Comparison of ENCODE assay signal across 10 cellular contexts in the genomic region with DNA sequence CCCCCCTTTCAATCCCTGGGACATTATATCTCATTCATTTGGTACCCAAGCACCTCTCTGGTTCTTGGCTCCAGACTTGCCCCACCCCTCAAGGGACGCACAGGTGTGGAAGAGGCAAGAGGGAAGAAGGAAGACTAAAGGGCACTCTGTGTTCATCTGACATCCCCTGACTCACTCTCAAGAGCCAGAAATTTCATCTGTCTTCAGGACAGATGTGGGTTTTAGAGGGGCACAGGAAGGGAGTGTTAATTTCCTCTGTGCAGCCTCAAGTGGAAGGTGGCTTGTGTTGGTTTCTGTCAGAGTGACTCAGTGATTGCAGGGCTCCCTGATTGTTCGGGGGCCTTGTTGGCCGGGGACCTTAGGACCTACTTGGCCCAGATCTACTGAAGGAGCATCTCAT. TPM values are rescaled to one million over a fixed set of nuclear protein-coding genes. Genes with fewer than 3 reads are reported as not detected.
DNase-seq lines count a peak whose midpoint lies in the region; ATAC-seq, FAIRE-seq and TF ChIP-seq lines count a peak whose summit lies in the region.
"Had no signal": no experiment of that assay in that cellular context is flagged by ENCODE, and none has a peak within 500 bp of the region (broad histone marks: within the 10 kb centered on the region; RNA-seq: fewer than 3 reads in every experiment).

No MANE protein-coding gene starts in this region.

- TF ChIP-seq CTCF in endothelial cell of umbilical vein (IDR thresholded peaks at IDR 0.05; ENCODE audit: extremely low read depth in 1 of 2, insufficient read depth in 1 of 2, low read depth in 1 of 2, low read length in 2 of 2) (no peak), coronary artery (IDR thresholded peaks at IDR 0.05) (no peak)

- H3K9me1 ChIP-seq in endothelial cell of umbilical vein (replicated peaks; ENCODE audit: control insufficient read depth, extremely low read depth, insufficient read depth, low read length): no peaks in the 10 kb centered on the region

- dilution Hi-C loops in endothelial cell of umbilical vein (cut with MboI; ENCODE audit: extremely low pct_ligation_motif_present, low sequenced_read_pairs): no loop called here

- FAIRE-seq in endothelial cell of umbilical vein (lab: Jason Lieb, UNC): no peak

- no peak for TF ChIP-seq POLR2A in endothelial cell of umbilical vein (IDR thresholded peaks at IDR 0.05; ENCODE audit: low read depth, low read length)

- CTCF ChIA-PET in endothelial cell of umbilical vein (lab: Charles Lee): interaction anchor here (0.6 to 2.3 kb wide), 35 partner anchors 9 to 536 kb away, joined by 3 to 17 read pairs (median 5); a partner anchor contains a TSS

- intact Hi-C loops in endothelial cell of umbilical vein (cut with micrococcal nuclease): loop anchor here (5.0 kb wide), 2 partner anchors 490 to 535 kb away; a partner anchor contains a TSS

- peak; percentile 72 for DNase-seq in activated CD8-positive, alpha-beta memory T cell treated with anti-CD3 and anti-CD28 coated beads for 24 hours
- no peak for DNase-seq in activated CD8-positive, alpha-beta memory T cell treated with anti-CD3 and anti-CD28 coated beads, Interleukin-2, amount 50 U/mL, for 48 hours
- DNase-seq in T-helper 22 cell (ENCODE audit: low read depth) (peak; percentile 52), endothelial cell of umbilical vein (ENCODE audit: low read depth, low spot score) (no peak), pons (ENCODE audit: low spot score) (no peak), coronary artery (ENCODE audit: low spot score) (no peak)
- DNase-seq in stimulated activated naive CD4-positive, alpha-beta T cell treated with Interleukin-2 at 50 U/mL for 16 hours (lab: John Stamatoyannopoulos, UW): peak; percentile 30

- H3K4me1 ChIP-seq in endothelial cell of umbilical vein (ENCODE audit: control insufficient read depth, extremely low read depth, insufficient read depth, low read length): peaks cover 12% of the 10 kb centered on the region

- no peak overlapping the region for H2AFZ ChIP-seq in endothelial cell of umbilical vein (ENCODE audit: low read depth, low read length)

- no peaks in the 10 kb centered on the region for H3K9me3 ChIP-seq in endothelial cell of umbilical vein (replicated peaks; ENCODE audit: control insufficient read depth, insufficient read depth, low read length)
- H3K9me3 ChIP-seq: tibial nerve had no signal

- no peaks in the 10 kb centered on the region for H3K79me2 ChIP-seq in endothelial cell of umbilical vein (ENCODE audit: control insufficient read depth, insufficient read depth, low read length)

- H3K4me3 ChIP-seq in endothelial cell of umbilical vein (replicated peaks in 1 of 3; ENCODE audit: insufficient read depth in 1 of 3, low read depth in 1 of 3, low read length in 3 of 3): no peak overlapping the region
- H3K4me3 ChIP-seq in coronary artery: no peak overlapping the region

- H3K36me3 ChIP-seq in endothelial cell of umbilical vein (ENCODE audit: control insufficient read depth in 2 of 2, extremely low read depth in 1 of 2, insufficient read depth in 2 of 2, low read length in 2 of 2): no peaks in the 10 kb centered on the region
- H3K36me3 ChIP-seq: tibial nerve had no signal

- no peaks in the 10 kb centered on the region for H4K20me1 ChIP-seq in endothelial cell of umbilical vein (replicated peaks; ENCODE audit: control insufficient read depth, extremely low read depth, insufficient read depth, low read length)

- no peak overlapping the region for H3K27ac ChIP-seq in endothelial cell of umbilical vein (ENCODE audit: insufficient read depth, low read depth, low read length)
- no peak overlapping the region for H3K27ac ChIP-seq in coronary artery

- H3K4me2 ChIP-seq in endothelial cell of umbilical vein (ENCODE audit: insufficient read depth, low read length): no peak overlapping the region

- peaks cover 7 to 9% of the 10 kb centered on the region in 2 experiments for H3K27me3 ChIP-seq in endothelial cell of umbilical vein (ENCODE audit: control insufficient read depth in 2 of 2, insufficient read depth in 2 of 2, low read length in 2 of 2)

- no TSS peak for BruUV-seq in endothelial cell of umbilical vein (replicated peaks; lab: Mats Ljungman, UMichigan)

- POLR2A ChIA-PET in endothelial cell of umbilical vein (lab: Charles Lee): no interaction called here

- H3K9ac ChIP-seq in endothelial cell of umbilical vein (replicated peaks; ENCODE audit: extremely low read depth, insufficient read depth, low read length): no peak overlapping the region

- no peak for ATAC-seq in HG03342 (IDR thresholded peaks at IDR 0.05; ENCODE audit: unreplicated experiment)

TF ChIP-seq in endothelial cell of umbilical vein, 7 proteins besides CTCF, POLR2A, EP300 and RAD21:
- TF ChIP-seq POLR2AphosphoS5 (IDR thresholded peaks at IDR 0.05; ENCODE audit: insufficient read depth, low read depth, low read length) (no peak), JUN (IDR thresholded peaks at IDR 0.05; ENCODE audit: borderline replicate concordance, insufficient read depth, insufficient read length, low read depth) (no peak), FOS (IDR thresholded peaks at IDR 0.05; ENCODE audit: borderline replicate concordance, insufficient read depth, low read length) (peak; percentile 20)

RNA-seq across cellular contexts. Expression of a gene that starts 2.4 kb away (rescaled TPM):
- total RNA-seq in endothelial cell of umbilical vein: 0.18 TPM in 1 of 2 replicates, not detected in the other
- 0.05 TPM in 1 of 2 replicates, not detected in the other for polyA plus RNA-seq in endothelial cell of umbilical vein
- polyA plus RNA-seq in endothelial cell of umbilical vein (2011; cell fraction: cytosol; rRNA removed): not detected in 2 replicates
- not detected in 2 replicates for polyA plus RNA-seq in endothelial cell of umbilical vein (2011; cell fraction: nucleus; rRNA removed)
- polyA plus RNA-seq in endothelial cell of umbilical vein (2012): 0.19 and 0.26 TPM in 2 replicates
- polyA minus RNA-seq in endothelial cell of umbilical vein: not detected in 2 replicates
- polyA minus RNA-seq in endothelial cell of umbilical vein (2011; cell fraction: cytosol; rRNA and poly(A)+ RNA removed): not detected
- not detected in 2 replicates for polyA minus RNA-seq in endothelial cell of umbilical vein (2011; cell fraction: nucleus; rRNA and poly(A)+ RNA removed)
- total RNA-seq: mesenteric fat pad had no signal

RNA-seq across cellular contexts. Expression of a gene that starts 5.6 kb away (rescaled TPM):
- total RNA-seq in endothelial cell of umbilical vein: not detected in 2 replicates
- not detected in 2 replicates for polyA plus RNA-seq in endothelial cell of umbilical vein
- not detected in 2 replicates for polyA plus RNA-seq in endothelial cell of umbilical vein (2011; cell fraction: cytosol; rRNA removed)
- not detected in 2 replicates for polyA plus RNA-seq in endothelial cell of umbilical vein (2011; cell fraction: nucleus; rRNA removed)
- polyA plus RNA-seq in endothelial cell of umbilical vein (2012): not detected in 2 replicates
- not detected in 2 replicates for polyA minus RNA-seq in endothelial cell of umbilical vein
- polyA minus RNA-seq in endothelial cell of umbilical vein (2011; cell fraction: cytosol; rRNA and poly(A)+ RNA removed): 7.6 TPM
- not detected in 2 replicates for polyA minus RNA-seq in endothelial cell of umbilical vein (2011; cell fraction: nucleus; rRNA and poly(A)+ RNA removed)

RNA-seq across cellular contexts. Expression of a gene that starts 16.3 kb away (rescaled TPM):
- total RNA-seq in endothelial cell of umbilical vein: not detected in 2 replicates
- polyA plus RNA-seq in endothelial cell of umbilical vein: not detected in 2 replicates
- not detected in 2 replicates for polyA plus RNA-seq in endothelial cell of umbilical vein (2011; cell fraction: cytosol; rRNA removed)
- polyA plus RNA-seq in endothelial cell of umbilical vein (2011; cell fraction: nucleus; rRNA removed): not detected in 2 replicates
- polyA plus RNA-seq in endothelial cell of umbilical vein (2012): 0.37 TPM in 1 of 2 replicates, not detected in the other
- not detected in 2 replicates for polyA minus RNA-seq in endothelial cell of umbilical vein
- 3.1 TPM for polyA minus RNA-seq in endothelial cell of umbilical vein (2011; cell fraction: cytosol; rRNA and poly(A)+ RNA removed)
- not detected in 2 replicates for polyA minus RNA-seq in endothelial cell of umbilical vein (2011; cell fraction: nucleus; rRNA and poly(A)+ RNA removed)
- total RNA-seq: mesenteric fat pad, tibial nerve had no signal

RNA-seq across cellular contexts. Expression of a gene that starts 32.0 kb away (rescaled TPM):
- not detected in 2 replicates for total RNA-seq in endothelial cell of umbilical vein
- polyA plus RNA-seq in endothelial cell of umbilical vein: not detected in 2 replicates
- not detected in 2 replicates for polyA plus RNA-seq in endothelial cell of umbilical vein (2011; cell fraction: cytosol; rRNA removed)
- not detected in 2 replicates for polyA plus RNA-seq in endothelial cell of umbilical vein (2011; cell fraction: nucleus; rRNA removed)
- polyA plus RNA-seq in endothelial cell of umbilical vein (2012): not detected in 2 replicates
- not detected in 2 replicates for polyA minus RNA-seq in endothelial cell of umbilical vein
- polyA minus RNA-seq in endothelial cell of umbilical vein (2011; cell fraction: cytosol; rRNA and poly(A)+ RNA removed): not detected
- not detected in 2 replicates for polyA minus RNA-seq in endothelial cell of umbilical vein (2011; cell fraction: nucleus; rRNA and poly(A)+ RNA removed)
- total RNA-seq: mesenteric fat pad, tibial nerve had no signal

RNA-seq across cellular contexts. Expression of a gene that starts 46.9 kb away (rescaled TPM):
- 9.3 and 9.6 TPM in 2 replicates for total RNA-seq in endothelial cell of umbilical vein
- polyA plus RNA-seq in endothelial cell of umbilical vein: 3.0 and 3.9 TPM in 2 replicates
- 4.3 and 4.4 TPM in 2 replicates for polyA plus RNA-seq in endothelial cell of umbilical vein (2011; cell fraction: cytosol; rRNA removed)
- polyA plus RNA-seq in endothelial cell of umbilical vein (2011; cell fraction: nucleus; rRNA removed): 6.8 and 6.9 TPM in 2 replicates
- polyA plus RNA-seq in endothelial cell of umbilical vein (2012): 6.3 and 7.2 TPM in 2 replicates
- polyA minus RNA-seq in endothelial cell of umbilical vein: 6.2 TPM in 2 replicates
- 0.82 TPM for polyA minus RNA-seq in endothelial cell of umbilical vein (2011; cell fraction: cytosol; rRNA and poly(A)+ RNA removed)
- polyA minus RNA-seq in endothelial cell of umbilical vein (2011; cell fraction: nucleus; rRNA and poly(A)+ RNA removed): 3.1 and 3.3 TPM in 2 replicates

Comparison
In these comparisons a context has a peak if more than half of its experiments do, and no peak if none do; other contexts are left out.
1. DNase-seq: peak in activated CD8-positive, alpha-beta memory T cell treated with anti-CD3 and anti-CD28 coated beads for 24 hours (single experiment), T-helper 22 cell (single experiment) and stimulated activated naive CD4-positive, alpha-beta T cell treated with Interleukin-2 at 50 U/mL for 16 hours (single experiment); none in activated CD8-positive, alpha-beta memory T cell treated with anti-CD3 and anti-CD28 coated beads, Interleukin-2, amount 50 U/mL, for 48 hours (single experiment), endothelial cell of umbilical vein (single experiment), pons (single experiment) and coronary artery (single experiment).